Comparison of ENCODE assay signal across 16 cellular contexts in genomic region chr1:217614319-217614718, GRCh38.
DNase-seq lines count a peak whose midpoint lies in the region; ATAC-seq and TF ChIP-seq lines count a peak whose summit lies in the region.
"Had no signal": no experiment of that assay in that cellular context is flagged by ENCODE, and none has a peak within 500 bp of the region (broad histone marks: within the 10 kb centered on the region; RNA-seq: fewer than 3 reads in every experiment).

No MANE protein-coding gene starts in this region.

- no peak overlapping the region for H3K4me3 Mint-ChIP-seq in nephron progenitor cell
- H3K4me3 Mint-ChIP-seq: B cell, IgD-negative memory B cell had no signal

- H3K4me1 Mint-ChIP-seq in nephron progenitor cell = no peaks in the 10 kb centered on the region
- H3K4me1 Mint-ChIP-seq: B cell had no signal

- peak; percentile 34 for DNase-seq in EH (ENCODE audit: low read depth)
- DNase-seq in NCI-H2227 (lab: John Stamatoyannopoulos, UW; ENCODE audit: unreplicated experiment) = peak; percentile 3
- peak; percentile 20 to 44 for DNase-seq in cardiac fibroblast (ENCODE audit: low read depth in 2 of 2)
- no peak for DNase-seq in nephron progenitor cell
- DNase-seq: NCI-H1417, NCI-H1694 treated with DMSO at 0.1 percent for 48 hours, NCI-H2081 treated with DMSO at 0.1 percent for 48 hours, NCI-H510A, NCI-H748 treated with DMSO at 0.1 percent for 48 hours, Peyer's patch had no signal

- H3K9me3 Mint-ChIP-seq in nephron progenitor cell = no peaks in the 10 kb centered on the region
- H3K9me3 Mint-ChIP-seq: IgD-negative memory B cell had no signal

- ATAC-seq in HG03342 (IDR thresholded peaks at IDR 0.05; ENCODE audit: unreplicated experiment) (no peak), GM18517 (IDR thresholded peaks at IDR 0.05; ENCODE audit: unreplicated experiment) (no peak), GM19455 (IDR thresholded peaks at IDR 0.05; ENCODE audit: unreplicated experiment) (no peak)
- ATAC-seq: HCT116 had no signal

- peaks cover 23% of the 10 kb centered on the region for H3K36me3 Mint-ChIP-seq in nephron progenitor cell (ENCODE audit: low read depth)

- peaks cover 3% of the 10 kb centered on the region for H3K27me3 Mint-ChIP-seq in nephron progenitor cell (ENCODE audit: low read depth, poor library complexity)
- H3K27me3 Mint-ChIP-seq: B cell, IgD-negative memory B cell had no signal

- TF ChIP-seq CTCF in cardiac fibroblast (IDR thresholded peaks at IDR 0.05; ENCODE audit: low read depth, low read length) (no peak), nephron progenitor cell (IDR thresholded peaks at IDR 0.05) (no peak)

- H3K27ac Mint-ChIP-seq in nephron progenitor cell = peak overlapping the region; percentile 48
- H3K27ac Mint-ChIP-seq: B cell, IgD-negative memory B cell had no signal

- H3K4me3 ChIP-seq in cardiac fibroblast (replicated peaks in 1 of 2; ENCODE audit: low read depth in 2 of 2, low read length in 2 of 2) = no peak overlapping the region
- H3K4me3 ChIP-seq: Peyer's patch had no signal
